ENCODE assay signal across 8 cellular contexts in genomic region chr14:60981626-60982455, GRCh38. TPM values are rescaled to one million over a fixed set of nuclear protein-coding genes. Genes with fewer than 3 reads are reported as not detected.
DNase-seq lines count a peak whose midpoint lies in the region; ATAC-seq, FAIRE-seq and TF ChIP-seq lines count a peak whose summit lies in the region.

No MANE protein-coding gene starts in this region.

- H3K36me3 ChIP-seq in subcutaneous abdominal adipose tissue (ENCODE audit: control insufficient read depth in 5 of 5, insufficient read depth in 5 of 5, low read length in 5 of 5), result peaks cover 0 to 13% (median 9%) of the 10 kb centered on the region in 5 donors

- no peak for ATAC-seq in HG02938 (IDR thresholded peaks at IDR 0.05; ENCODE audit: unreplicated experiment)

- no peaks in the 10 kb centered on the region for H3K27me3 ChIP-seq in subcutaneous abdominal adipose tissue (ENCODE audit: control insufficient read depth in 5 of 5, insufficient read depth in 4 of 5, low read length in 5 of 5)

- in situ Hi-C loops in Caki2 (cut with HindIII; ENCODE audit: low pct_unique_long_range_greater_than_20kb, low sequenced_read_pairs), result no loop called here

- DNase-seq in Caki2 (ENCODE audit: low read depth), result peak; percentile 74
- DNase-seq in HK-2 (ENCODE audit: unreplicated experiment), result peak; percentile 27
- no peak for DNase-seq in frontal cortex (ENCODE audit: low spot score in 2 of 2)
- DNase-seq in epidermal melanocyte (ENCODE audit: insufficient read length, low spot score), result no peak

- H3K27ac ChIP-seq in VCaP (peak overlapping the region; percentile 73), subcutaneous abdominal adipose tissue (ENCODE audit: low read depth, low read length) (peak overlapping the region; percentile 89)

- peak overlapping the region; percentile 80 to 94 (median 89) for H3K9ac ChIP-seq in subcutaneous abdominal adipose tissue (ENCODE audit: low read length in 5 of 5)

- H3K4me1 ChIP-seq in subcutaneous abdominal adipose tissue (ENCODE audit: control insufficient read depth in 5 of 5, insufficient read depth in 5 of 5, low read length in 5 of 5), result peaks cover 5 to 46% (median 28%) of the 10 kb centered on the region in 5 donors

- H3K4me3 ChIP-seq in iPS-18c (ENCODE audit: insufficient read depth, low read depth, low read length), result peak overlapping the region; percentile 87
- peak overlapping the region; percentile 90 to 99 (median 97) for H3K4me3 ChIP-seq in subcutaneous abdominal adipose tissue (ENCODE audit: low read depth in 1 of 5, low read length in 5 of 5)

- no peak for TF ChIP-seq CTCF in VCaP (conservative IDR thresholded peaks at IDR 0.05)

- FAIRE-seq in frontal cortex (lab: Jason Lieb, UNC), result no peak

- H3K9me3 ChIP-seq in iPS-18c (ENCODE audit: control insufficient read depth, insufficient read depth, low read length) (no peaks in the 10 kb centered on the region), subcutaneous abdominal adipose tissue (ENCODE audit: control insufficient read depth in 5 of 5, low read length in 5 of 5) (no peaks in the 10 kb centered on the region)

RNA-seq across cellular contexts. Expression of gene SLC38A6, which starts 0.8 kb away (rescaled TPM):
- total RNA-seq in Caki2 (2014; rRNA removed; shearing (Covaris generic); ENCODE audit: low replicate concordance), result 46.8 and 72.1 TPM in 2 replicates
- 59.5 TPM for total RNA-seq in frontal cortex

RNA-seq across cellular contexts. Expression of gene TRMT5, which starts 1.0 kb away (rescaled TPM):
- 5.5 and 10.7 TPM in 2 replicates for total RNA-seq in Caki2 (2014; rRNA removed; shearing (Covaris generic); ENCODE audit: low replicate concordance)
- 16.3 TPM for total RNA-seq in frontal cortex

Comparison
In these comparisons a context has a peak if more than half of its experiments do, and no peak if none do; other contexts are left out.
1. DNase-seq: peak in Caki2 (single experiment) and HK-2 (single experiment); none in frontal cortex (0 of 2) and epidermal melanocyte (single experiment).